Comparison of ENCODE assay signal across 2 cellular contexts in genomic region chr17:58284613-58285421, GRCh38.
TF ChIP-seq lines count a peak whose summit lies in the region.

No MANE protein-coding gene starts in this region.

TF ChIP-seq in HEK293, 187 proteins besides CTCF, POLR2A, EP300 and RAD21:
- TF ChIP-seq ZFHX2 (tag by site-specific recombination; conservative IDR thresholded peaks at IDR 0.05): peak; percentile 62
- no peak for TF ChIP-seq REST (tag by site-specific recombination; IDR thresholded peaks at IDR 0.05)
- TF ChIP-seq EGR2 (tag by site-specific recombination; IDR thresholded peaks at IDR 0.05; ENCODE audit: low read depth): peak; percentile 73; the same call in 1 of the 2 replicates

TF ChIP-seq in H1, 55 proteins besides CTCF, POLR2A, EP300 and RAD21:
- TF ChIP-seq RXRA (IDR thresholded peaks at IDR 0.05; ENCODE audit: insufficient read depth, low read depth, low read length): no peak
- TF ChIP-seq CTBP2 (IDR thresholded peaks at IDR 0.05; ENCODE audit: borderline replicate concordance, insufficient read depth, insufficient read length, low read length): no peak
- peak; percentile 44; the same call in 1 of the 2 replicates for TF ChIP-seq MAX (IDR thresholded peaks at IDR 0.05)
- peak; percentile 24; the same call in 1 of the 2 replicates for TF ChIP-seq TBP (IDR thresholded peaks at IDR 0.05; ENCODE audit: low read depth, low read length)
- no peak for TF ChIP-seq PHF8 (conservative IDR thresholded peaks at IDR 0.05; ENCODE audit: low read depth, low read length)
- no peak for TF ChIP-seq NANOG (IDR thresholded peaks at IDR 0.05; ENCODE audit: insufficient read depth, low read depth, low read length, poor library complexity, severe bottlenecking)
- peak; percentile 41; the same call in 1 of the 2 replicates for TF ChIP-seq TAF1 (IDR thresholded peaks at IDR 0.05; ENCODE audit: low read depth, low read length)
- TF ChIP-seq SP2 (IDR thresholded peaks at IDR 0.05; ENCODE audit: low read length): no peak
- TF ChIP-seq KDM1A (IDR thresholded peaks at IDR 0.05; ENCODE audit: borderline replicate concordance, low read length): no peak
- TF ChIP-seq TCF12 (IDR thresholded peaks at IDR 0.05; ENCODE audit: low read depth, low read length): 0 out of 2 replicates have a peak, but pooled peaks have one; percentile 55
- TF ChIP-seq CEBPB (IDR thresholded peaks at IDR 0.05; ENCODE audit: low read depth, low read length): peak; percentile 74
- TF ChIP-seq HDAC2 (IDR thresholded peaks at IDR 0.05; ENCODE audit: borderline replicate concordance in 1 of 2, low read depth in 2 of 2, low read length in 2 of 2): 0 out of 4 replicates have a peak, but pooled peaks of 1 of the 2 experiments have one; percentile 31
